In genomic region chr19:55476100-55476775, GRCh38 we compare ENCODE assay signal across 1 cellular context.
TF ChIP-seq lines count a peak whose summit lies in the region.

TSS of gene ZNF628 (plus strand) at chr19:55476617. CDS start at chr19:55479911, 3,294 bp downstream.

TF ChIP-seq in WTC11, 78 proteins besides CTCF, POLR2A, EP300 and RAD21 (continued from another document and continues in another):
- TF ChIP-seq ATF2 (CRISPR knock-in tag; IDR thresholded peaks at IDR 0.05; ENCODE audit: borderline replicate concordance, low read depth): 0 out of 2 replicates have a peak, but pooled peaks have one; percentile 47
- no peak for TF ChIP-seq ZNF512 (CRISPR knock-in tag; IDR thresholded peaks at IDR 0.05; ENCODE audit: borderline replicate concordance)
- TF ChIP-seq CBFB (CRISPR knock-in tag; IDR thresholded peaks at IDR 0.05; ENCODE audit: low read depth): no peak
- TF ChIP-seq E2F1 (CRISPR knock-in tag; IDR thresholded peaks at IDR 0.05): peak; percentile 91
- TF ChIP-seq, protein P1, sequence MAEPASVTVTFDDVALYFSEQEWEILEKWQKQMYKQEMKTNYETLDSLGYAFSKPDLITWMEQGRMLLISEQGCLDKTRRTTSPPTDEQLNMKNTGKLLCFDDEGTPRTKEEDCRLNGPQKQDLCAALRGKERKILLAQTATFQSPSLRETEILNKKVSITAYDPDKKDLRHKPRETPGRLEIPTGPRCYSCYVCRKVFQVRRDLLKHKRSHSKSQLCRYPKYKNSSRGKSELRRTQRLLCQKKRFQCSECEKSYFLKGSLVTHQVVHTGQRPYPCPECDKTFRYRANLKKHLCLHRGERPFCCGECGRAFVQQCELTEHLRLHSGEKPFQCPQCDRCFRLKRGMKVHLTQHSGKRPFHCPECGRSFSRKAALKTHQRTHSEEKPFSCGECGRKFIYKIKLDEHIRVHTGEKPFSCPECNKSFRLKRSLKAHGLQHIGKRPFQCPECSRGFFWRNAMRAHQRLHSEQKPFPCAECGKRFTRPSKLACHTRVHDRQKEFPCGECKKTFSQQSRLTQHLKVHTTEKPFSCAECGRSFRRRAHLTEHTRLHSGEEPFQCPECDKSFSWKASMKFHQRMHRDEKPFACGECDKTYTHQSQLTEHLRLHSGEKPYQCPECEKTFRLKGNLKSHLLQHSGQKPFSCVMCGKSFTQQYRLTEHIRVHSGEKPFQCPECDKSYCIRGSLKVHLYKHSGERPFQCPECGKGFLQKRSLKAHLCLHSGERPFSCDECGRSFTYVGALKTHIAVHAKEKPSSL (CRISPR knock-in tag; conservative IDR thresholded peaks at IDR 0.05): no peak
- TF ChIP-seq IRF2 (CRISPR knock-in tag; IDR thresholded peaks at IDR 0.05; ENCODE audit: borderline replicate concordance, low read depth): no peak
- TF ChIP-seq ZNF263 (CRISPR knock-in tag; IDR thresholded peaks at IDR 0.05; ENCODE audit: low read depth): no peak
- TF ChIP-seq JAZF1 (CRISPR knock-in tag; IDR thresholded peaks at IDR 0.05): no peak
- TF ChIP-seq ZNF232 (CRISPR knock-in tag; IDR thresholded peaks at IDR 0.05): no peak
- TF ChIP-seq CREM (CRISPR knock-in tag; IDR thresholded peaks at IDR 0.05): peak; percentile 95
- TF ChIP-seq ZNF138 (CRISPR knock-in tag; conservative IDR thresholded peaks at IDR 0.05): no peak
- 0 out of 2 replicates have a peak, but pooled peaks have one; percentile 43 for TF ChIP-seq SMAD3 (CRISPR knock-in tag; IDR thresholded peaks at IDR 0.05; ENCODE audit: borderline replicate concordance)
- TF ChIP-seq AFF4 (CRISPR knock-in tag; IDR thresholded peaks at IDR 0.05; ENCODE audit: borderline replicate concordance): no peak
- no peak for TF ChIP-seq GRHL2 (CRISPR knock-in tag; IDR thresholded peaks at IDR 0.05; ENCODE audit: insufficient replicate concordance, severe bottlenecking)
- 0 out of 2 replicates have a peak, but pooled peaks have one; percentile 51 for TF ChIP-seq ATF3 (CRISPR knock-in tag; conservative IDR thresholded peaks at IDR 0.05)
- no peak for TF ChIP-seq NFATC4 (CRISPR knock-in tag; IDR thresholded peaks at IDR 0.05)
- TF ChIP-seq MYBL2 (CRISPR knock-in tag; IDR thresholded peaks at IDR 0.05): peak; percentile 54; the same call in 1 of the 2 replicates
- TF ChIP-seq E2F5 (CRISPR knock-in tag; IDR thresholded peaks at IDR 0.05): no peak
- TF ChIP-seq HMGA2 (CRISPR knock-in tag; IDR thresholded peaks at IDR 0.05): no peak
- TF ChIP-seq EMX1 (CRISPR knock-in tag; IDR thresholded peaks at IDR 0.05): no peak
- peak; percentile 49; the same call in 1 of the 2 replicates for TF ChIP-seq HMGXB4 (CRISPR knock-in tag; IDR thresholded peaks at IDR 0.05)
- TF ChIP-seq, protein P2, sequence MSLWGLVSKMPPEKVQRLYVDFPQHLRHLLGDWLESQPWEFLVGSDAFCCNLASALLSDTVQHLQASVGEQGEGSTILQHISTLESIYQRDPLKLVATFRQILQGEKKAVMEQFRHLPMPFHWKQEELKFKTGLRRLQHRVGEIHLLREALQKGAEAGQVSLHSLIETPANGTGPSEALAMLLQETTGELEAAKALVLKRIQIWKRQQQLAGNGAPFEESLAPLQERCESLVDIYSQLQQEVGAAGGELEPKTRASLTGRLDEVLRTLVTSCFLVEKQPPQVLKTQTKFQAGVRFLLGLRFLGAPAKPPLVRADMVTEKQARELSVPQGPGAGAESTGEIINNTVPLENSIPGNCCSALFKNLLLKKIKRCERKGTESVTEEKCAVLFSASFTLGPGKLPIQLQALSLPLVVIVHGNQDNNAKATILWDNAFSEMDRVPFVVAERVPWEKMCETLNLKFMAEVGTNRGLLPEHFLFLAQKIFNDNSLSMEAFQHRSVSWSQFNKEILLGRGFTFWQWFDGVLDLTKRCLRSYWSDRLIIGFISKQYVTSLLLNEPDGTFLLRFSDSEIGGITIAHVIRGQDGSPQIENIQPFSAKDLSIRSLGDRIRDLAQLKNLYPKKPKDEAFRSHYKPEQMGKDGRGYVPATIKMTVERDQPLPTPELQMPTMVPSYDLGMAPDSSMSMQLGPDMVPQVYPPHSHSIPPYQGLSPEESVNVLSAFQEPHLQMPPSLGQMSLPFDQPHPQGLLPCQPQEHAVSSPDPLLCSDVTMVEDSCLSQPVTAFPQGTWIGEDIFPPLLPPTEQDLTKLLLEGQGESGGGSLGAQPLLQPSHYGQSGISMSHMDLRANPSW (CRISPR knock-in tag; conservative IDR thresholded peaks at IDR 0.05; ENCODE audit: low read depth): no peak
- TF ChIP-seq, protein P3, sequence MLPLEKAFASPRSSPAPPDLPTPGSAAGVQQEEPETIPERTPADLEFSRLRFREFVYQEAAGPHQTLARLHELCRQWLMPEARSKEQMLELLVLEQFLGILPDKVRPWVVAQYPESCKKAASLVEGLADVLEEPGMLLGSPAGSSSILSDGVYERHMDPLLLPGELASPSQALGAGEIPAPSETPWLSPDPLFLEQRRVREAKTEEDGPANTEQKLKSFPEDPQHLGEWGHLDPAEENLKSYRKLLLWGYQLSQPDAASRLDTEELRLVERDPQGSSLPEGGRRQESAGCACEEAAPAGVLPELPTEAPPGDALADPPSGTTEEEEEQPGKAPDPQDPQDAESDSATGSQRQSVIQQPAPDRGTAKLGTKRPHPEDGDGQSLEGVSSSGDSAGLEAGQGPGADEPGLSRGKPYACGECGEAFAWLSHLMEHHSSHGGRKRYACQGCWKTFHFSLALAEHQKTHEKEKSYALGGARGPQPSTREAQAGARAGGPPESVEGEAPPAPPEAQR (CRISPR knock-in tag; IDR thresholded peaks at IDR 0.05): no peak
- peak; percentile 75 for TF ChIP-seq TEAD1 (CRISPR knock-in tag; IDR thresholded peaks at IDR 0.05)
- TF ChIP-seq ZNF219 (CRISPR knock-in tag; IDR thresholded peaks at IDR 0.05; ENCODE audit: borderline replicate concordance): peak; percentile 74
- no peak for TF ChIP-seq ZNF396 (CRISPR knock-in tag; IDR thresholded peaks at IDR 0.05; ENCODE audit: borderline replicate concordance)
- TF ChIP-seq, protein P4, sequence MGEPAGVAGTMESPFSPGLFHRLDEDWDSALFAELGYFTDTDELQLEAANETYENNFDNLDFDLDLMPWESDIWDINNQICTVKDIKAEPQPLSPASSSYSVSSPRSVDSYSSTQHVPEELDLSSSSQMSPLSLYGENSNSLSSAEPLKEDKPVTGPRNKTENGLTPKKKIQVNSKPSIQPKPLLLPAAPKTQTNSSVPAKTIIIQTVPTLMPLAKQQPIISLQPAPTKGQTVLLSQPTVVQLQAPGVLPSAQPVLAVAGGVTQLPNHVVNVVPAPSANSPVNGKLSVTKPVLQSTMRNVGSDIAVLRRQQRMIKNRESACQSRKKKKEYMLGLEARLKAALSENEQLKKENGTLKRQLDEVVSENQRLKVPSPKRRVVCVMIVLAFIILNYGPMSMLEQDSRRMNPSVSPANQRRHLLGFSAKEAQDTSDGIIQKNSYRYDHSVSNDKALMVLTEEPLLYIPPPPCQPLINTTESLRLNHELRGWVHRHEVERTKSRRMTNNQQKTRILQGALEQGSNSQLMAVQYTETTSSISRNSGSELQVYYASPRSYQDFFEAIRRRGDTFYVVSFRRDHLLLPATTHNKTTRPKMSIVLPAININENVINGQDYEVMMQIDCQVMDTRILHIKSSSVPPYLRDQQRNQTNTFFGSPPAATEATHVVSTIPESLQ (CRISPR knock-in tag; IDR thresholded peaks at IDR 0.05): no peak; the same call in 1 of the 2 replicates
- TF ChIP-seq, protein P5, sequence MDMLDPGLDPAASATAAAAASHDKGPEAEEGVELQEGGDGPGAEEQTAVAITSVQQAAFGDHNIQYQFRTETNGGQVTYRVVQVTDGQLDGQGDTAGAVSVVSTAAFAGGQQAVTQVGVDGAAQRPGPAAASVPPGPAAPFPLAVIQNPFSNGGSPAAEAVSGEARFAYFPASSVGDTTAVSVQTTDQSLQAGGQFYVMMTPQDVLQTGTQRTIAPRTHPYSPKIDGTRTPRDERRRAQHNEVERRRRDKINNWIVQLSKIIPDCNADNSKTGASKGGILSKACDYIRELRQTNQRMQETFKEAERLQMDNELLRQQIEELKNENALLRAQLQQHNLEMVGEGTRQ (CRISPR knock-in tag; IDR thresholded peaks at IDR 0.05): no peak
- TF ChIP-seq PRRX2 (CRISPR knock-in tag; IDR thresholded peaks at IDR 0.05): no peak
- no peak for TF ChIP-seq ATF1 (CRISPR knock-in tag; IDR thresholded peaks at IDR 0.05)
- no peak for TF ChIP-seq ZBTB21 (CRISPR knock-in tag; IDR thresholded peaks at IDR 0.05; ENCODE audit: borderline replicate concordance)
- TF ChIP-seq CREB1 (CRISPR knock-in tag; IDR thresholded peaks at IDR 0.05): 0 out of 2 replicates have a peak, but pooled peaks have one; percentile 74
- TF ChIP-seq MXD4 (CRISPR knock-in tag; IDR thresholded peaks at IDR 0.05; ENCODE audit: borderline replicate concordance): no peak
- no peak for TF ChIP-seq TCF7 (CRISPR knock-in tag; IDR thresholded peaks at IDR 0.05; ENCODE audit: low read depth)
